ENCODE assay signal across 13 cellular contexts in genomic region chr1:150237176-150237575, GRCh38. TPM values are rescaled to one million over a fixed set of nuclear protein-coding genes. Genes with fewer than 3 reads are reported as not detected.
DNase-seq lines count a peak whose midpoint lies in the region; ATAC-seq and TF ChIP-seq lines count a peak whose summit lies in the region.
"Not testable (repeated sequence)": the region's sequence is repeated elsewhere in the genome, so short reads cannot be mapped to it uniquely, and the experiment has no call there.
"Had no signal": no experiment of that assay in that cellular context is flagged by ENCODE, and none has a peak within 500 bp of the region (broad histone marks: within the 10 kb centered on the region; RNA-seq: fewer than 3 reads in every experiment).

No MANE protein-coding gene starts in this region.

- TF ChIP-seq RAD21 in neural cell (conservative IDR thresholded peaks at IDR 0.05): not testable (repeated sequence)

- H3K27ac ChIP-seq in MM.1S (ENCODE audit: low read length) (peak overlapping the region; percentile 92; the same call in 1 of the 2 replicates), SK-N-MC (peak overlapping the region; percentile 98)
- not testable (repeated sequence) for H3K27ac ChIP-seq in left ventricle myocardium inferior (replicated peaks); neural cell (ENCODE audit: low read length); upper lobe of right lung

- H3K4me2 ChIP-seq in MM.1S (ENCODE audit: low read depth, low read length) (peak overlapping the region; percentile 53), neural cell (ENCODE audit: low read length) (peak overlapping the region; percentile 69)

- peak overlapping the region; percentile 39; the same call in 1 of the 2 replicates for H2AFZ ChIP-seq in MM.1S (ENCODE audit: low read length)
- not testable (repeated sequence) for H2AFZ ChIP-seq in neural cell (ENCODE audit: low read depth, low read length)

- DNase-seq in BE2C; MM.1S; SK-N-MC (ENCODE audit: low read depth, low spot score); left ventricle myocardium inferior: not testable (repeated sequence)
- DNase-seq in HAP-1 (ENCODE audit: low spot score in 2 of 2) (peak in 1 of 2 experiments; percentile 1), upper lobe of right lung (peak; percentile 11)

- H3K27me3 ChIP-seq in BE2C; HAP-1 (ENCODE audit: low read depth); MM.1S (replicated peaks; ENCODE audit: insufficient read depth, low read length); left ventricle myocardium inferior (ENCODE audit: low read depth); neural cell (ENCODE audit: insufficient read depth, low read depth, low read length); upper lobe of right lung: not testable (repeated sequence)

- TF ChIP-seq EP300 in neural cell (conservative IDR thresholded peaks at IDR 0.05; ENCODE audit: poor library complexity, severe bottlenecking): not testable (repeated sequence)

- peaks cover 37% of the 10 kb centered on the region for H3K79me2 ChIP-seq in MM.1S (ENCODE audit: low read length)
- peaks cover 18% of the 10 kb centered on the region for H3K79me2 ChIP-seq in neural cell (replicated peaks; ENCODE audit: insufficient read depth, low read length)

- not testable (repeated sequence) for H3K27me3 Mint-ChIP-seq in activated naive CD4-positive, alpha-beta T cell treated with anti-CD3 and anti-CD28 coated beads, Interleukin-2, amount 50 U/mL, for 24 hours

- ATAC-seq in upper lobe of right lung: not testable (repeated sequence)

- peak overlapping the region; percentile 48 for H3K27ac Mint-ChIP-seq in activated naive CD4-positive, alpha-beta T cell treated with anti-CD3 and anti-CD28 coated beads, Interleukin-2, amount 50 U/mL, for 24 hours

- not testable (repeated sequence) for TF ChIP-seq CTCF in BE2C (IDR thresholded peaks at IDR 0.05; ENCODE audit: low read depth, low read length); MM.1S (IDR thresholded peaks at IDR 0.05; ENCODE audit: low read length); left ventricle myocardium inferior (IDR thresholded peaks at IDR 0.05; ENCODE audit: borderline replicate concordance); neural cell (IDR thresholded peaks at IDR 0.05; ENCODE audit: poor library complexity, severe bottlenecking); upper lobe of right lung (IDR thresholded peaks at IDR 0.05)

- not testable (repeated sequence) for H3K36me3 ChIP-seq in BE2C; HAP-1 (replicated peaks); MM.1S (replicated peaks; ENCODE audit: insufficient read depth, low read length); SK-N-MC (ENCODE audit: insufficient read depth, low read length); left ventricle myocardium inferior; neural cell (ENCODE audit: insufficient read depth, low read length); upper lobe of right lung

- H4K20me1 ChIP-seq in MM.1S (ENCODE audit: insufficient read depth, low read length); neural cell (ENCODE audit: insufficient read depth): not testable (repeated sequence)

- not testable (repeated sequence) for H3K9me3 ChIP-seq in BE2C; HAP-1; MM.1S (replicated peaks; ENCODE audit: insufficient read depth, low read length); SK-N-MC (ENCODE audit: low read depth, low read length); left ventricle myocardium inferior (replicated peaks); neural cell (ENCODE audit: low read length); upper lobe of right lung

- H3K4me1 Mint-ChIP-seq in activated naive CD4-positive, alpha-beta T cell treated with anti-CD3 and anti-CD28 coated beads, Interleukin-2, amount 50 U/mL, for 24 hours: peaks cover 18% of the 10 kb centered on the region

- H3K4me3 ChIP-seq in BE2C (ENCODE audit: low read depth, low read length) (peak overlapping the region; percentile 100), HAP-1 (peak overlapping the region; percentile 71; the same call in 1 of the 2 replicates), left ventricle myocardium inferior (peak overlapping the region; percentile 99), neural cell (ENCODE audit: low read length) (peak overlapping the region; percentile 85)
- not testable (repeated sequence) for H3K4me3 ChIP-seq in MM.1S (ENCODE audit: low read length); SK-N-MC; upper lobe of right lung

- H3K9me3 Mint-ChIP-seq in activated naive CD4-positive, alpha-beta T cell treated with anti-CD3 and anti-CD28 coated beads, Interleukin-2, amount 50 U/mL, for 24 hours: not testable (repeated sequence)

- H3F3A ChIP-seq in MM.1S (ENCODE audit: insufficient read depth, low read length): peaks cover 27% of the 10 kb centered on the region
- not testable (repeated sequence) for H3F3A ChIP-seq in neural cell (ENCODE audit: insufficient read depth, low read length, poor library complexity, severe bottlenecking)

- H3K9ac ChIP-seq in MM.1S (ENCODE audit: low read length); neural cell (ENCODE audit: low read length): not testable (repeated sequence)
- H3K9ac ChIP-seq in SK-N-MC (ENCODE audit: insufficient read length): peak overlapping the region; percentile 94

- in situ Hi-C loops in HAP-1 (cut with MboI; ENCODE audit: low sequenced_read_pairs): not testable (repeated sequence)

- H3K9me2 ChIP-seq in MM.1S (replicated peaks; ENCODE audit: insufficient read depth, low read length); neural cell (ENCODE audit: insufficient read depth, low read length): not testable (repeated sequence)

- intact Hi-C loops in left ventricle myocardium inferior (cut with micrococcal nuclease); upper lobe of right lung (cut with DNase I): not testable (repeated sequence)

- not testable (repeated sequence) for H3K4me3 Mint-ChIP-seq in activated naive CD4-positive, alpha-beta T cell treated with anti-CD3 and anti-CD28 coated beads, Interleukin-2, amount 50 U/mL, for 24 hours

- not testable (repeated sequence) for H3K4me1 ChIP-seq in BE2C
- H3K4me1 ChIP-seq in HAP-1 (peaks cover 20% of the 10 kb centered on the region), MM.1S (ENCODE audit: low read length) (peaks cover 13% of the 10 kb centered on the region), left ventricle myocardium inferior (peaks cover 34% of the 10 kb centered on the region), upper lobe of right lung (peaks cover 18% of the 10 kb centered on the region)

- H3K36me3 Mint-ChIP-seq in activated naive CD4-positive, alpha-beta T cell treated with anti-CD3 and anti-CD28 coated beads, Interleukin-2, amount 50 U/mL, for 24 hours: not testable (repeated sequence)

RNA-seq across cellular contexts. Expression of gene ANP32E, which starts 1.3 kb away (rescaled TPM):
- polyA plus RNA-seq in BE2C (2012; ENCODE audit: insufficient read depth, insufficient read length, low read depth): 32.3 TPM
- total RNA-seq in left ventricle myocardium inferior: 29.3 TPM
- 16.6 and 17.9 TPM in 2 replicates for polyA plus RNA-seq in neural cell
- 11.0 and 17.2 TPM in 2 replicates for polyA minus RNA-seq in neural cell
- total RNA-seq in upper lobe of right lung: 29.6 TPM

RNA-seq across cellular contexts. Expression of gene CA14, which starts 20.4 kb away (rescaled TPM):
- 2.8 TPM for polyA plus RNA-seq in BE2C (2012; ENCODE audit: insufficient read depth, insufficient read length, low read depth)
- 3.1 TPM for total RNA-seq in left ventricle myocardium inferior
- 1.1 and 1.5 TPM in 2 replicates for polyA plus RNA-seq in neural cell
- 0.35 TPM in 1 of 2 replicates, not detected in the other for polyA minus RNA-seq in neural cell
- 0.55 TPM for total RNA-seq in upper lobe of right lung
- total RNA-seq: dermis blood vessel endothelial cell, M059J, spleen, thoracic aorta had no signal
- polyA plus RNA-seq: CD14-positive monocyte, spleen had no signal

RNA-seq across cellular contexts. Expression of gene APH1A, which starts 31.6 kb away (rescaled TPM):
- 136 TPM for polyA plus RNA-seq in BE2C (2012; ENCODE audit: insufficient read depth, insufficient read length, low read depth)
- 49.3 TPM for total RNA-seq in left ventricle myocardium inferior
- 164 and 167 TPM in 2 replicates for polyA plus RNA-seq in neural cell
- polyA minus RNA-seq in neural cell: 76.2 and 78.0 TPM in 2 replicates
- total RNA-seq in upper lobe of right lung: 135 TPM

RNA-seq across cellular contexts. Expression of gene C1orf54, which starts 35.4 kb away (rescaled TPM):
- 1.6 TPM for polyA plus RNA-seq in BE2C (2012; ENCODE audit: insufficient read depth, insufficient read length, low read depth)
- total RNA-seq in left ventricle myocardium inferior (9.0 TPM), upper lobe of right lung (15.4 TPM)
- 2.6 and 17.1 TPM in 2 replicates for polyA plus RNA-seq in neural cell
- not detected in 2 replicates for polyA minus RNA-seq in neural cell

RNA-seq across cellular contexts. Expression of gene CIART, which starts 45.2 kb away (rescaled TPM):
- polyA plus RNA-seq in BE2C (2012; ENCODE audit: insufficient read depth, insufficient read length, low read depth): 7.3 TPM
- total RNA-seq in left ventricle myocardium inferior: 8.7 TPM
- polyA plus RNA-seq in neural cell: 7.3 and 9.1 TPM in 2 replicates
- 4.7 and 5.1 TPM in 2 replicates for polyA minus RNA-seq in neural cell
- total RNA-seq in upper lobe of right lung: 10.6 TPM
- polyA plus RNA-seq: CD14-positive monocyte had no signal
